Comparison of ENCODE assay signal across 16 cellular contexts in genomic region chr4:88756149-88756548, GRCh38. TPM values are rescaled to one million over a fixed set of nuclear protein-coding genes. Genes with fewer than 3 reads are reported as not detected.
DNase-seq lines count a peak whose midpoint lies in the region; ATAC-seq, FAIRE-seq and TF ChIP-seq lines count a peak whose summit lies in the region.
"Had no signal": no experiment of that assay in that cellular context is flagged by ENCODE, and none has a peak within 500 bp of the region (broad histone marks: within the 10 kb centered on the region; RNA-seq: fewer than 3 reads in every experiment).

No MANE protein-coding gene starts in this region.

- H3K9me3 ChIP-seq in H9 (ENCODE audit: control insufficient read depth, low read depth, low read length) (no peaks in the 10 kb centered on the region), psoas muscle (no peaks in the 10 kb centered on the region), SK-N-SH (no peaks in the 10 kb centered on the region)
- H3K9me3 ChIP-seq: A549, Peyer's patch had no signal

- no peaks in the 10 kb centered on the region for H3F3A ChIP-seq in SK-N-SH (replicated peaks; ENCODE audit: insufficient read depth)

- FAIRE-seq in D721Med (lab: Jason Lieb, UNC), result no peak
- FAIRE-seq: A549, H1 had no signal

- no CpG with 5 or more reads among the region's 5 CpGs for WGBS in H9 (ENCODE audit: extremely low coverage, insufficient read length, low lambda C conversion rate)
- 78 to 90% (median 83%) methylated on average over 5 of the region's 5 CpGs for WGBS in psoas muscle, 3 donors
- 95% methylated on average over 5 of the region's 5 CpGs for WGBS in SK-N-SH (ENCODE audit: low lambda C conversion rate)

- no peak overlapping the region for H2BK12ac ChIP-seq in H9 (ENCODE audit: insufficient read length, low read depth, low read length)

- DNase-seq in H9, result no peak
- DNase-seq in NOMO-1 treated with dmso at 0.1 percent for 144 hours (lab: John Stamatoyannopoulos, UW; ENCODE audit: unreplicated experiment), result peak; percentile 70
- peak; percentile 48 for DNase-seq in fibroblast of villous mesenchyme (ENCODE audit: low read depth)
- DNase-seq in psoas muscle, result no peak
- DNase-seq in Kasumi-1 (lab: John Stamatoyannopoulos, UW), result no peak
- no peak for DNase-seq in SK-N-SH
- no peak for DNase-seq in DMS153 (lab: John Stamatoyannopoulos, UW)
- no peak for DNase-seq in D721Med (ENCODE audit: insufficient read length, low spot score)
- DNase-seq: NCI-H1436 treated with DMSO at 0.1 percent for 48 hours, NCI-H2029 treated with DMSO at 0.1 percent for 48 hours, NCI-H510A, NCI-H774, Peyer's patch had no signal

- no peak overlapping the region for H3K9ac ChIP-seq in H9 (ENCODE audit: extremely low read depth, insufficient read length, low read length)
- no peak overlapping the region for H3K9ac ChIP-seq in SK-N-SH

- no peaks in the 10 kb centered on the region for H3K27me3 Mint-ChIP-seq in H9 (ENCODE audit: low read depth)

- H3K18ac ChIP-seq in H9 (ENCODE audit: insufficient read length, low read depth, low read length), result no peak overlapping the region

- H3K27ac ChIP-seq in H9 (ENCODE audit: insufficient read length, low read depth, low read length) (no peak overlapping the region), psoas muscle (no peak overlapping the region), SK-N-SH (ENCODE audit: low read depth in 2 of 2, low read length in 1 of 2) (no peak overlapping the region)
- H3K27ac ChIP-seq: A549, Peyer's patch had no signal

- no peak overlapping the region for H2AK5ac ChIP-seq in H9 (ENCODE audit: insufficient read length, low read length)

- POLR2A ChIA-PET in SK-N-SH (lab: Yijun Ruan, JAX), result no interaction called here

- H2BK5ac ChIP-seq in H9 (ENCODE audit: insufficient read length, low read length), result no peak overlapping the region

- no peak for TF ChIP-seq RAD21 in SK-N-SH (IDR thresholded peaks at IDR 0.05; ENCODE audit: low read length)

- no peak overlapping the region for H3T11ph ChIP-seq in H9 (ENCODE audit: low read length)

- H3K36me3 ChIP-seq in psoas muscle (ENCODE audit: insufficient read depth in 1 of 2, low read depth in 1 of 2) (peaks cover 0 to 57% of the 10 kb centered on the region in 2 donors), SK-N-SH (replicated peaks in 1 of 2; ENCODE audit: control insufficient read depth in 1 of 2, insufficient read depth in 2 of 2, low read length in 1 of 2) (no peaks in the 10 kb centered on the region)

- no peak overlapping the region for H2BK20ac ChIP-seq in H9 (ENCODE audit: low read depth, low read length, poor library complexity, severe bottlenecking)

- no peak for TF ChIP-seq EP300 in SK-N-SH (IDR thresholded peaks at IDR 0.05; ENCODE audit: borderline replicate concordance in 1 of 2, low read depth in 1 of 2, low read length in 1 of 2)

- H3K36me3 Mint-ChIP-seq in H9 (ENCODE audit: insufficient read depth in 1 of 3, low read depth in 3 of 3), result peaks cover 0 to 4% (median 0%) of the 10 kb centered on the region in 3 experiments; a peak in 1 of 7 replicates

- no peak overlapping the region for H4K91ac ChIP-seq in H9 (ENCODE audit: insufficient read length, low read depth, low read length)

- no peak for ATAC-seq in psoas muscle
- ATAC-seq: A549, Right ventricle myocardium inferior had no signal

- no peak overlapping the region for H3K4me3 Mint-ChIP-seq in H9

- H3K9me2 ChIP-seq in SK-N-SH, result no peaks in the 10 kb centered on the region

- H4K5ac ChIP-seq in H9 (ENCODE audit: insufficient read length, low read depth, low read length), result no peak overlapping the region

- no peak overlapping the region for H4K8ac ChIP-seq in H9 (replicated peaks; ENCODE audit: insufficient read length, low read depth, low read length)

- H3K4me3 ChIP-seq in fibroblast of villous mesenchyme (ENCODE audit: low read depth, low read length) (no peak overlapping the region), psoas muscle (peak overlapping the region; percentile 13), SK-N-SH (ENCODE audit: low read depth in 2 of 2, low read length in 1 of 2) (no peak overlapping the region)
- H3K4me3 ChIP-seq: A549, Peyer's patch had no signal

- H3K9me3 Mint-ChIP-seq in H9, result no peaks in the 10 kb centered on the region

- H3K79me2 ChIP-seq in H9 (ENCODE audit: insufficient read depth, low read length) (no peaks in the 10 kb centered on the region), SK-N-SH (ENCODE audit: insufficient read depth) (no peaks in the 10 kb centered on the region)

- H3K27ac Mint-ChIP-seq in H9, result peak overlapping the region in 2 of 3 experiments; percentile 64 to 79; a peak in 2 of 7 replicates

- intact Hi-C loops in psoas muscle (cut with DNase I), result no loop called here

- H3K23ac ChIP-seq in H9 (ENCODE audit: insufficient read length, low read depth, low read length), result no peak overlapping the region

- H3K4me1 ChIP-seq in H9 (ENCODE audit: insufficient read depth, low read length) (peaks cover 2% of the 10 kb centered on the region; the same call in 1 of the 2 replicates), psoas muscle (peaks cover 24% of the 10 kb centered on the region), SK-N-SH (ENCODE audit: control insufficient read depth in 1 of 2, insufficient read depth in 2 of 2, low read depth in 1 of 2, low read length in 1 of 2) (peaks cover 0 to 15% of the 10 kb centered on the region in 2 experiments; a peak in 2 of 4 replicates)

- H3K4me1 Mint-ChIP-seq in H9, result peaks cover 24 to 28% of the 10 kb centered on the region in 2 experiments

- no peak overlapping the region for H2BK15ac ChIP-seq in H9 (ENCODE audit: low read depth, low read length)

- CTCF ChIA-PET in SK-N-SH (lab: Yijun Ruan, JAX), result interaction anchor here (1.1 kb wide), 1 partner anchor 268 kb away, joined by 3 read pairs; no protein-coding TSS in a partner anchor

- H3K27me3 ChIP-seq in H9 (ENCODE audit: insufficient read depth, low read length) (no peaks in the 10 kb centered on the region), psoas muscle (ENCODE audit: insufficient read depth in 3 of 3, low read length in 2 of 3) (no peaks in the 10 kb centered on the region), SK-N-SH (ENCODE audit: insufficient read depth) (no peaks in the 10 kb centered on the region)
- H3K27me3 ChIP-seq: Peyer's patch had no signal

- no peaks in the 10 kb centered on the region for H3K79me1 ChIP-seq in H9 (ENCODE audit: insufficient read depth, low read depth, low read length, poor library complexity, severe bottlenecking)

- TF ChIP-seq CTCF in H9 (conservative IDR thresholded peaks at IDR 0.05) (no peak), fibroblast of villous mesenchyme (IDR thresholded peaks at IDR 0.05; ENCODE audit: insufficient read depth, low read depth, low read length) (no peak), psoas muscle (IDR thresholded peaks at IDR 0.05) (no peak), SK-N-SH (IDR thresholded peaks at IDR 0.05) (no peak), D721Med (IDR thresholded peaks at IDR 0.05; ENCODE audit: insufficient read depth, missing control alignments) (no peak)

- H3K23me2 ChIP-seq in H9 (ENCODE audit: insufficient read length, low read depth, low read length, poor library complexity, severe bottlenecking), result no peaks in the 10 kb centered on the region

- H2AFZ ChIP-seq in H9 (ENCODE audit: low read length) (no peak overlapping the region), SK-N-SH (ENCODE audit: low read depth) (no peak overlapping the region)

- no peak overlapping the region for H3K56ac ChIP-seq in H9 (ENCODE audit: insufficient read length, low read depth, low read length)

- H3K4me2 ChIP-seq in H9 (ENCODE audit: insufficient read depth, insufficient read length, low read length) (no peak overlapping the region), SK-N-SH (no peak overlapping the region)
- H3K4me2 ChIP-seq: A549 had no signal

- no peak overlapping the region for H3K4ac ChIP-seq in H9 (ENCODE audit: low read depth, low read length)

- H2BK120ac ChIP-seq in H9 (ENCODE audit: low read depth, low read length, poor library complexity, severe bottlenecking), result no peak overlapping the region

- H3K14ac ChIP-seq in H9 (ENCODE audit: insufficient read depth, low read length), result no peak overlapping the region

- H4K20me1 ChIP-seq in H9 (ENCODE audit: control insufficient read depth, insufficient read depth, insufficient read length) (no peaks in the 10 kb centered on the region), SK-N-SH (ENCODE audit: insufficient read depth) (no peaks in the 10 kb centered on the region)

TF ChIP-seq in SK-N-SH, 30 proteins besides CTCF, POLR2A, EP300 and RAD21 (continues in another document):
- TF ChIP-seq REST (IDR thresholded peaks at IDR 0.05; ENCODE audit: low read depth, low read length), result no peak

RNA-seq across cellular contexts. Expression of gene NAP1L5, which starts 58.5 kb away (rescaled TPM):
- total RNA-seq in H9 (2021), result 2.1 and 2.2 TPM in 2 replicates
- total RNA-seq in fibroblast of villous mesenchyme, result 5.5 and 10.4 TPM in 2 replicates
- 1 to 10 TPM; 2.8 to 4.0 (median 3.8) TPM for total RNA-seq in psoas muscle
- 1 to 10 TPM; 1.2 to 3.3 (median 1.3) TPM for polyA plus RNA-seq in psoas muscle
- polyA plus RNA-seq in SK-N-SH (2012; rRNA removed), result 7.5 and 8.1 TPM in 2 replicates
- polyA plus RNA-seq in SK-N-SH (2012; cell fraction: cytosol; rRNA removed), result 8.2 and 12.4 TPM in 2 replicates
- 2.0 and 3.0 TPM in 2 replicates for polyA plus RNA-seq in SK-N-SH (2012; cell fraction: nucleus; rRNA removed)

Comparison
In these comparisons a context has a peak if more than half of its experiments do, and no peak if none do; other contexts are left out.
1. DNase-seq: peak in NOMO-1 treated with dmso at 0.1 percent for 144 hours (single experiment) and fibroblast of villous mesenchyme (single experiment); none in H9 (single experiment), psoas muscle (0 of 2), Kasumi-1 (0 of 2), SK-N-SH (single experiment), DMS153 (single experiment) and D721Med (single experiment).